In the genomic region with DNA sequence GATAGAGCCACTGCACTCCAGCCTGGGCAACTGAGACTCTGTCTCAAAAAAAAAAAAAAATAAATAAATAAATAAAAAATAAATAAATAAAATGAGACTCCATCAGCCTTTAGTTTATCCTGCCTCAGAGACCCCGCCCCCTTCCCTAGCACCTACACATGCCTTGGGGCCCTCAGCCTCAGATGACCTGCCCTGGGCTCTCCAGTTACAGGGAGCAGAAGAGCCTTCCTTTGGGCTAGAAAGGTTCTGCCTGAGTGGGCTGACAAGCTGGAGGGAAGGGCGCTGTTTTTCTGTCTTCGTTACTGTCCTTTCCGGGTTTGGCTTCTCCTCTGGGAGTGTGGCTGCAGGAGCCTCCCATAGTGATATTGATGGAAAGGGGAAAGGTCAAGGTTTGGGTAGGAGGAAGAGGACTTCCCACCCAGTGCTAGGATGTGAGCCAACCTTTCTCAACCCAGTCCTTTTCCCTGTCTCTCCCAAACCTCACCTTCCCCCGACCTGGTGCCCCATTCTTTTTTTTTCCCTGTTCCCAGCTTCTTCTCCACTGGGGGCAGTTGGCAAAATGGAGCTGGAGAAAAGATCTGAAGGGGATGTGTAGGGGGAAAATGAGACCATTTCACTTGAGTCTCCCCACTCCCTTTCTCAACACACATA, we compare ENCODE assay signal across 10 cellular contexts. TPM values are rescaled to one million over a fixed set of nuclear protein-coding genes. Genes with fewer than 3 reads are reported as not detected.
DNase-seq lines count a peak whose midpoint lies in the region; ATAC-seq and TF ChIP-seq lines count a peak whose summit lies in the region.
"Had no signal": no experiment of that assay in that cellular context is flagged by ENCODE, and none has a peak within 500 bp of the region (broad histone marks: within the 10 kb centered on the region; RNA-seq: fewer than 3 reads in every experiment).

No MANE protein-coding gene starts in this region.

- H3K27ac Mint-ChIP-seq in CD8-positive, alpha-beta T cell = peak overlapping the region; percentile 78
- H3K27ac Mint-ChIP-seq in IgD-negative memory B cell (peak overlapping the region in 2 of 3 donors; percentile 95 to 100), brain (peak overlapping the region; percentile 97 to 100 (median 99)), nephron (peak overlapping the region; percentile 95 to 99 (median 99))

- peak overlapping the region; percentile 98 for H3K4me3 Mint-ChIP-seq in CD8-positive, alpha-beta T cell
- peak overlapping the region; percentile 70 to 100 (median 100) for H3K4me3 Mint-ChIP-seq in IgD-negative memory B cell
- H3K4me3 Mint-ChIP-seq in brain = peak overlapping the region; percentile 95 to 100 (median 100)
- H3K4me3 Mint-ChIP-seq in nephron = peak overlapping the region; percentile 99 to 100 (median 100)

- no peak overlapping the region for H3K4me3 ChIP-seq in CD8-positive, alpha-beta T cell (ENCODE audit: low read depth, low read length)
- no peak overlapping the region for H3K4me3 ChIP-seq in tibial artery

- intact Hi-C loops in CD8-positive, alpha-beta T cell (cut with DNase I, micrococcal nuclease) = loop anchor here in 1 of 2 experiments (5.0 kb wide), 2 partner anchors 88 to 217 kb away; partner anchors contain the start of genes RAB1B and SART1
- intact Hi-C loops in tibial artery (cut with DNase I; ENCODE audit: low total_unique reads) = no loop called here

- H3K27me3 ChIP-seq in CD8-positive, alpha-beta T cell (ENCODE audit: insufficient read depth, low read length) = no peaks in the 10 kb centered on the region
- H3K27me3 ChIP-seq in tibial artery = peaks cover 0 to 11% of the 10 kb centered on the region in 2 donors
- H3K27me3 ChIP-seq: ovary had no signal

- H3K4me1 Mint-ChIP-seq in CD8-positive, alpha-beta T cell (ENCODE audit: low read depth) = peaks cover 31% of the 10 kb centered on the region
- H3K4me1 Mint-ChIP-seq in IgD-negative memory B cell (peaks cover 8 to 18% (median 12%) of the 10 kb centered on the region in 3 donors), brain (peaks cover 71% of the 10 kb centered on the region), nephron (peaks cover 39% of the 10 kb centered on the region)

- no peak for TF ChIP-seq CTCF in CD8-positive, alpha-beta T cell (IDR thresholded peaks at IDR 0.05)
- no peak for TF ChIP-seq CTCF in brain (conservative IDR thresholded peaks at IDR 0.05)
- no peak for TF ChIP-seq CTCF in nephron (IDR thresholded peaks at IDR 0.05; ENCODE audit: unreplicated experiment in 3 of 3)
- TF ChIP-seq CTCF in tibial artery (IDR thresholded peaks at IDR 0.05) = no peak
- TF ChIP-seq CTCF in GM20000 (IDR thresholded peaks at IDR 0.05; ENCODE audit: extremely low read depth, missing control alignments) = no peak

- CTCF ChIA-PET in CD8-positive, alpha-beta T cell (lab: Charles Lee) = interaction anchor here (1.1 to 2.4 kb wide), 4 partner anchors 10 to 78 kb away, joined by 3 to 25 read pairs (median 4); no protein-coding TSS in a partner anchor

- peaks cover 26% of the 10 kb centered on the region for H3K36me3 Mint-ChIP-seq in CD8-positive, alpha-beta T cell
- H3K36me3 Mint-ChIP-seq in IgD-negative memory B cell (peaks cover 2% of the 10 kb centered on the region), brain (peaks cover 32% of the 10 kb centered on the region), nephron (ENCODE audit: low read depth) (peaks cover 21% of the 10 kb centered on the region)

- DNase-seq in CD8-positive, alpha-beta T cell = no peak
- no peak for DNase-seq in hepatic stellate cell (ENCODE audit: low spot score)
- no peak for DNase-seq in tibial artery
- DNase-seq in SKM-1 (lab: John Stamatoyannopoulos, UW; ENCODE audit: unreplicated experiment) = no peak
- DNase-seq in GM20000 (ENCODE audit: low spot score) = no peak
- DNase-seq: NCI-H2029 treated with DMSO at 0.1 percent for 48 hours had no signal

- peaks cover 29% of the 10 kb centered on the region for H3K4me1 ChIP-seq in CD8-positive, alpha-beta T cell (ENCODE audit: insufficient read depth, low read length)
- H3K4me1 ChIP-seq in tibial artery = peaks cover 0 to 46% (median 31%) of the 10 kb centered on the region in 4 donors

- H3K27ac ChIP-seq in CD8-positive, alpha-beta T cell (ENCODE audit: low read depth, low read length) = no peak overlapping the region
- peak overlapping the region in 1 of 2 donors; percentile 89 for H3K27ac ChIP-seq in tibial artery

- no peak for ATAC-seq in CD8-positive, alpha-beta T cell

- POLR2A ChIA-PET in CD8-positive, alpha-beta T cell (lab: Charles Lee) = interaction anchor here (1.0 to 1.1 kb wide), 2 partner anchors 48 to 208 kb away, joined by 3 to 4 read pairs; partner anchors contain the start of genes BANF1 and EIF1AD

- H3K9me3 Mint-ChIP-seq in CD8-positive, alpha-beta T cell = no peaks in the 10 kb centered on the region
- H3K9me3 Mint-ChIP-seq in IgD-negative memory B cell = no peaks in the 10 kb centered on the region
- no peaks in the 10 kb centered on the region for H3K9me3 Mint-ChIP-seq in brain
- no peaks in the 10 kb centered on the region for H3K9me3 Mint-ChIP-seq in nephron

- H3K9me3 ChIP-seq in CD8-positive, alpha-beta T cell (ENCODE audit: low read length) = no peaks in the 10 kb centered on the region
- no peaks in the 10 kb centered on the region for H3K9me3 ChIP-seq in tibial artery
- H3K9me3 ChIP-seq: ovary had no signal

- H3K27me3 Mint-ChIP-seq in CD8-positive, alpha-beta T cell (ENCODE audit: low read depth) = no peaks in the 10 kb centered on the region
- H3K27me3 Mint-ChIP-seq in IgD-negative memory B cell = peaks cover 6% of the 10 kb centered on the region
- peaks cover 20% of the 10 kb centered on the region for H3K27me3 Mint-ChIP-seq in brain
- H3K27me3 Mint-ChIP-seq in nephron (ENCODE audit: low read depth) = no peaks in the 10 kb centered on the region

- H3K36me3 ChIP-seq in CD8-positive, alpha-beta T cell (ENCODE audit: insufficient read depth, low read length) = peaks cover 12% of the 10 kb centered on the region
- peaks cover 13 to 18% (median 17%) of the 10 kb centered on the region in 3 donors for H3K36me3 ChIP-seq in tibial artery
- H3K36me3 ChIP-seq: ovary had no signal

RNA-seq across cellular contexts. Expression of gene SF3B2, which starts 1.5 kb away (rescaled TPM):
- 100 to 1,000 TPM; 196 to 217 TPM for total RNA-seq in CD8-positive, alpha-beta T cell
- polyA plus RNA-seq in IgD-negative memory B cell = 91.8 TPM
- 266 TPM for polyA plus RNA-seq in brain (ENCODE audit: insufficient read depth, low read depth, low replicate concordance)

RNA-seq across cellular contexts. Expression of gene GAL3ST3, which starts 1.7 kb away (rescaled TPM):
- not detected for total RNA-seq in CD8-positive, alpha-beta T cell
- polyA plus RNA-seq in IgD-negative memory B cell (not detected), brain (ENCODE audit: insufficient read depth, low read depth, low replicate concordance) (3.7 TPM)

RNA-seq across cellular contexts. Expression of gene PACS1, which starts 19.4 kb away (rescaled TPM):
- 100 to 1,000 TPM; 161 to 176 TPM for total RNA-seq in CD8-positive, alpha-beta T cell
- polyA plus RNA-seq in IgD-negative memory B cell = 72.9 TPM
- polyA plus RNA-seq in brain (ENCODE audit: insufficient read depth, low read depth, low replicate concordance) = 98.4 TPM

RNA-seq across cellular contexts. Expression of gene CATSPER1, which starts 24.4 kb away (rescaled TPM):
- total RNA-seq in CD8-positive, alpha-beta T cell = not detected
- polyA plus RNA-seq in IgD-negative memory B cell (not detected), brain (ENCODE audit: insufficient read depth, low read depth, low replicate concordance) (not detected)
- polyA plus RNA-seq: ovary had no signal

RNA-seq across cellular contexts. Expression of gene CST6, which starts 38.9 kb away (rescaled TPM):
- total RNA-seq in CD8-positive, alpha-beta T cell = not detected
- polyA plus RNA-seq in IgD-negative memory B cell = not detected
- not detected for polyA plus RNA-seq in brain (ENCODE audit: insufficient read depth, low read depth, low replicate concordance)
